In genomic region chr11:64027619-64028397, GRCh38 we compare ENCODE assay signal across 12 cellular contexts. TPM values are rescaled to one million over a fixed set of nuclear protein-coding genes. Genes with fewer than 3 reads are reported as not detected.
A peak's percentile ranks its signal among the peaks of the same experiment; 100 is the strongest.
DNase-seq lines count a peak whose midpoint lies in the region; ATAC-seq and TF ChIP-seq lines count a peak whose summit lies in the region.
"Had no signal": no experiment of that assay in that cellular context is flagged by ENCODE, and none has a peak within 500 bp of the region (broad histone marks: within the 10 kb centered on the region; RNA-seq: fewer than 3 reads in every experiment).

No MANE protein-coding gene starts in this region.

- no peaks in the 10 kb centered on the region for H3K79me2 ChIP-seq in neural cell (replicated peaks; ENCODE audit: insufficient read depth, low read length)

- CTCF ChIA-PET in WTC11 (lab: Charles Lee) = interaction anchor here (0.8 to 9.6 kb wide), 13 partner anchors 8 to 121 kb away, joined by 3 to 75 read pairs (median 5); no protein-coding TSS in a partner anchor

- DNase-seq in CD1c-positive myeloid dendritic cell (ENCODE audit: extremely low spot score) (peak; percentile 88), Kasumi-1 (lab: John Stamatoyannopoulos, UW) (peak; percentile 92), WTC11 (ENCODE audit: low spot score) (no peak), T-helper 1 cell (no peak), T-helper 17 cell (no peak), iPS-NIHi7 (ENCODE audit: extremely low spot score) (no peak)
- DNase-seq in activated naive CD4-positive, alpha-beta T cell (lab: John Stamatoyannopoulos, UW) = no peak
- DNase-seq: activated CD8-positive, alpha-beta memory T cell treated with anti-CD3 and anti-CD28 coated beads for 24 hours; small intestine had no signal

- H3K9me3 ChIP-seq in neural cell (ENCODE audit: low read length) (no peaks in the 10 kb centered on the region), T-helper 17 cell (ENCODE audit: control insufficient read depth, low read length, poor library complexity, severe bottlenecking) (no peaks in the 10 kb centered on the region)
- H3K9me3 ChIP-seq: ascending aorta had no signal

- ATAC-seq in WTC11 = peak; percentile 4
- no peak for ATAC-seq in T-helper 17 cell

- no peak for TF ChIP-seq EP300 in neural cell (conservative IDR thresholded peaks at IDR 0.05; ENCODE audit: poor library complexity, severe bottlenecking)

- TF ChIP-seq RAD21 in neural cell (conservative IDR thresholded peaks at IDR 0.05) = no peak

- no peaks in the 10 kb centered on the region for H3K9me3 Mint-ChIP-seq in WTC11

- H3K36me3 Mint-ChIP-seq in WTC11 (no peaks in the 10 kb centered on the region), T-helper 17 cell (ENCODE audit: low read depth) (peaks cover 3% of the 10 kb centered on the region)

- peak overlapping the region; percentile 66 for H3K9ac ChIP-seq in neural cell (ENCODE audit: low read length)

- H3K27me3 Mint-ChIP-seq in WTC11 (ENCODE audit: low read depth) = peaks cover 62% of the 10 kb centered on the region
- peaks cover 30% of the 10 kb centered on the region for H3K27me3 Mint-ChIP-seq in T-helper 17 cell

- H3K4me3 ChIP-seq in neural cell (ENCODE audit: low read length) = peak overlapping the region; percentile 61
- H3K4me3 ChIP-seq: ascending aorta had no signal

- no peaks in the 10 kb centered on the region for H3K27me3 ChIP-seq in neural cell (ENCODE audit: insufficient read depth, low read depth, low read length)
- H3K27me3 ChIP-seq: ascending aorta had no signal

- H3K9me2 ChIP-seq in neural cell (ENCODE audit: insufficient read depth, low read length) = no peaks in the 10 kb centered on the region

- H3K4me1 Mint-ChIP-seq in WTC11 (peaks cover 58% of the 10 kb centered on the region), T-helper 17 cell (peaks cover 10% of the 10 kb centered on the region)

- TF ChIP-seq CTCF in WTC11 (IDR thresholded peaks at IDR 0.05) (no peak), neural cell (IDR thresholded peaks at IDR 0.05; ENCODE audit: poor library complexity, severe bottlenecking) (no peak)

- no peaks in the 10 kb centered on the region for H3F3A ChIP-seq in neural cell (ENCODE audit: insufficient read depth, low read length, poor library complexity, severe bottlenecking)

- no peak overlapping the region for H3K27ac Mint-ChIP-seq in WTC11
- no peak overlapping the region for H3K27ac Mint-ChIP-seq in T-helper 17 cell

- POLR2A ChIA-PET in WTC11 (lab: Charles Lee) = interaction anchor here (0.6 to 1.6 kb wide), 5 partner anchors 27 to 172 kb away, joined by 3 to 8 read pairs (median 4); no protein-coding TSS in a partner anchor

- H3K4me3 Mint-ChIP-seq in WTC11 (no peak overlapping the region), T-helper 17 cell (no peak overlapping the region)

- H3K36me3 ChIP-seq in neural cell (ENCODE audit: insufficient read depth, low read length) = no peaks in the 10 kb centered on the region
- H3K36me3 ChIP-seq: ascending aorta had no signal

- H2AFZ ChIP-seq in neural cell (ENCODE audit: low read depth, low read length) = no peak overlapping the region

- H3K4me2 ChIP-seq in neural cell (ENCODE audit: low read length) = peak overlapping the region; percentile 76

- H4K20me1 ChIP-seq in neural cell (ENCODE audit: insufficient read depth) = no peaks in the 10 kb centered on the region

- H3K27ac ChIP-seq in neural cell (ENCODE audit: low read length) = peak overlapping the region; percentile 34
- H3K27ac ChIP-seq: ascending aorta had no signal

TF ChIP-seq in WTC11, 78 proteins besides CTCF, POLR2A, EP300 and RAD21:
- TF ChIP-seq ZBTB21 (CRISPR knock-in tag; IDR thresholded peaks at IDR 0.05; ENCODE audit: borderline replicate concordance) (no peak), RELA (CRISPR knock-in tag; IDR thresholded peaks at IDR 0.05; ENCODE audit: borderline replicate concordance) (no peak), PREB (CRISPR knock-in tag; IDR thresholded peaks at IDR 0.05; ENCODE audit: borderline replicate concordance) (no peak), SOX15 (CRISPR knock-in tag; IDR thresholded peaks at IDR 0.05) (no peak), NR1H2 (CRISPR knock-in tag; IDR thresholded peaks at IDR 0.05) (no peak)

TF ChIP-seq in neural cell, 6 proteins besides CTCF, POLR2A, EP300 and RAD21:
- no peak for TF ChIP-seq TAF1 (IDR thresholded peaks at IDR 0.05; ENCODE audit: low read depth)
- no peak for TF ChIP-seq EZH2 (IDR thresholded peaks at IDR 0.05; ENCODE audit: borderline replicate concordance, insufficient read depth, low read length, poor library complexity, severe bottlenecking)
- no peak for TF ChIP-seq SMC3 (conservative IDR thresholded peaks at IDR 0.05; ENCODE audit: poor library complexity)
- no peak for TF ChIP-seq POLR2AphosphoS5 (IDR thresholded peaks at IDR 0.05)
- no peak for TF ChIP-seq MXI1 (conservative IDR thresholded peaks at IDR 0.05; ENCODE audit: poor library complexity, severe bottlenecking)
- no peak for TF ChIP-seq REST (IDR thresholded peaks at IDR 0.05; ENCODE audit: borderline replicate concordance)
TF ChIP-seq in neural cell: peak in this region for 0.

RNA-seq across cellular contexts. Expression of gene FLRT1, which starts 7.9 kb away (rescaled TPM):
- total RNA-seq in WTC11 (2021) = 0.14 to 0.20 TPM (median 0.16 TPM) in 3 replicates
- 2.6 and 3.5 TPM in 2 replicates for polyA plus RNA-seq in neural cell
- 11.9 and 12.4 TPM in 2 replicates for polyA minus RNA-seq in neural cell
- not detected for total RNA-seq in T-helper 17 cell
- total RNA-seq: dermis blood vessel endothelial cell had no signal

RNA-seq across cellular contexts. Expression of gene OTUB1, which starts 41.6 kb away (rescaled TPM):
- total RNA-seq in WTC11 (2021) (94.3 to 112 TPM (median 99.3 TPM) in 3 replicates), T-helper 17 cell (10 to 100 TPM; 62.2 to 65.1 TPM)
- polyA plus RNA-seq in neural cell = 103 and 131 TPM in 2 replicates
- polyA minus RNA-seq in neural cell = 41.9 and 49.7 TPM in 2 replicates

RNA-seq across cellular contexts. Expression of gene COX8A, which starts 53.4 kb away (rescaled TPM):
- 518 to 587 TPM (median 554 TPM) in 3 replicates for total RNA-seq in WTC11 (2021)
- 861 and 863 TPM in 2 replicates for polyA plus RNA-seq in neural cell
- 201 and 218 TPM in 2 replicates for polyA minus RNA-seq in neural cell
- total RNA-seq in T-helper 17 cell = 100 to 1,000 TPM; 108 to 129 TPM

Comparison
In these comparisons a context has a peak if more than half of its experiments do, and no peak if none do; other contexts are left out.
1. DNase-seq: peak in CD1c-positive myeloid dendritic cell (single experiment) and Kasumi-1 (2 of 2); none in WTC11 (single experiment), T-helper 1 cell (0 of 5), activated naive CD4-positive, alpha-beta T cell (0 of 4), T-helper 17 cell (0 of 3) and iPS-NIHi7 (single experiment).